26 cellular contexts compared by ENCODE assay signal in the genomic region with DNA sequence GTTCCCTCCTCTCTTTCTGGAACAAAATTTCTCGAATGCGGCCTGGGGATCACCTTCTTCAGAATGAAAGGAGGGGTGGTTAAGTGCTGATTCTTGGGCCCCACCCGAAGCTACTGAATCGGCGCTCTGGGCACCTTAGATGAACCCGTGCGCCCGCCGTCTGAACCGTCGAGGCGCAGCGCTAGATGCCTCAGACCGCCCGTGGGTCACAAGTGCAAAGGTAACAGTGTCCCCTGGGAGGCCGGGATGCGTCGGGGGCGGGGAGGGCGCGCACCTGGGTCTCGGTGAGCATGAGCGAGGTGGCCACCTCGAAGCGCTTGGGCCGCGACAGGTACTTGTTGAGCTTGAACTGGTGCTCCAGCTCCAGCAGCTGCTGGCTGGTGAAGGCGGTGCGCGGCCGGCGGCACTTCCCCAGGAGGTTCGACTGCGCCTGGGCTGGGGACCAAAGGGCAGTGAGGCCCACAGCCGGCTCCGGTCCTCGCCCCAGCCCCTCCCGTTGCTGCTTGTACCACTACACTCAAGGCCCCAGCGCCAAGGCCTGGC. TPM values are rescaled to one million over a fixed set of nuclear protein-coding genes. Genes with fewer than 3 reads are reported as not detected.
DNase-seq lines count a peak whose midpoint lies in the region; ATAC-seq and TF ChIP-seq lines count a peak whose summit lies in the region.
"Had no signal": no experiment of that assay in that cellular context is flagged by ENCODE, and none has a peak within 500 bp of the region (broad histone marks: within the 10 kb centered on the region; RNA-seq: fewer than 3 reads in every experiment).

No MANE protein-coding gene starts in this region.

- H2BK15ac ChIP-seq in H9 (ENCODE audit: low read depth, low read length) = no peak overlapping the region
- H2BK15ac ChIP-seq in neuronal stem cell (ENCODE audit: low read length) = no peak overlapping the region

- H2AFZ ChIP-seq in H9 (ENCODE audit: low read length) = no peak overlapping the region
- peak overlapping the region; percentile 81 for H2AFZ ChIP-seq in neuronal stem cell (ENCODE audit: low read length)
- H2AFZ ChIP-seq: GM23248 had no signal

- WGBS in H9 (ENCODE audit: extremely low coverage, insufficient read length, low lambda C conversion rate) = no CpG with 5 or more reads among the region's 39 CpGs
- 2 to 23% methylated on average over 12 to 39 of the region's 39 CpGs for WGBS in endodermal cell (ENCODE audit: insufficient coverage in 1 of 2, insufficient read length in 1 of 2), 2 experiments
- WGBS in neuronal stem cell (ENCODE audit: extremely low coverage in 2 of 2, insufficient read length in 2 of 2, insufficient replicate concordance in 1 of 2), 2 donors = no CpG with 5 or more reads among the region's 39 CpGs

- no peaks in the 10 kb centered on the region for H3K9me3 ChIP-seq in Caco-2
- H3K9me3 ChIP-seq in H9 (ENCODE audit: control insufficient read depth, low read depth, low read length) = no peaks in the 10 kb centered on the region
- no peaks in the 10 kb centered on the region for H3K9me3 ChIP-seq in endodermal cell (ENCODE audit: control insufficient read depth, low read length)
- no peaks in the 10 kb centered on the region for H3K9me3 ChIP-seq in neuronal stem cell (replicated peaks in 1 of 2; ENCODE audit: control insufficient read depth in 2 of 2, insufficient read depth in 1 of 2, low read depth in 1 of 2, low read length in 2 of 2)
- H3K9me3 ChIP-seq: heart left ventricle, lower lobe of right lung, right lobe of liver, thoracic aorta had no signal

- H2BK5ac ChIP-seq in H9 (ENCODE audit: insufficient read length, low read length) (no peak overlapping the region), neuronal stem cell (ENCODE audit: low read length) (peak overlapping the region; percentile 53)

- H3K27me3 ChIP-seq in Caco-2 (replicated peaks; ENCODE audit: control insufficient read depth, insufficient read depth, low read length) (no peaks in the 10 kb centered on the region), H9 (ENCODE audit: insufficient read depth, low read length) (peaks cover 86% of the 10 kb centered on the region), endodermal cell (ENCODE audit: control insufficient read depth, insufficient read depth, low read length, poor library complexity, severe bottlenecking) (peaks cover 89% of the 10 kb centered on the region), neuronal stem cell (ENCODE audit: control insufficient read depth in 3 of 3, insufficient read depth in 3 of 3, low read depth in 1 of 3, low read length in 3 of 3) (peaks cover 78 to 98% (median 93%) of the 10 kb centered on the region in 3 experiments)

- no peak overlapping the region for H3K4ac ChIP-seq in H9 (ENCODE audit: low read depth, low read length)
- no peak overlapping the region for H3K4ac ChIP-seq in neuronal stem cell (ENCODE audit: low read length)

- H3K14ac ChIP-seq in H9 (ENCODE audit: insufficient read depth, low read length) (no peak overlapping the region), neuronal stem cell (ENCODE audit: low read length) (no peak overlapping the region)

- H3K23ac ChIP-seq in H9 (ENCODE audit: insufficient read length, low read depth, low read length) (no peak overlapping the region), neuronal stem cell (ENCODE audit: low read depth, low read length, poor library complexity) (peak overlapping the region; percentile 44)

- no peaks in the 10 kb centered on the region for H3K79me1 ChIP-seq in H9 (ENCODE audit: insufficient read depth, low read depth, low read length, poor library complexity, severe bottlenecking)
- no peaks in the 10 kb centered on the region for H3K79me1 ChIP-seq in neuronal stem cell (ENCODE audit: low read depth, low read length)

- H4K20me1 ChIP-seq in H9 (ENCODE audit: control insufficient read depth, insufficient read depth, insufficient read length) = no peaks in the 10 kb centered on the region

- H3K36me3 ChIP-seq in Caco-2 (ENCODE audit: control insufficient read depth, insufficient read depth, low read length) (peaks cover 2% of the 10 kb centered on the region; the same call in 1 of the 2 replicates), endodermal cell (ENCODE audit: control insufficient read depth, insufficient read depth, low read length) (no peaks in the 10 kb centered on the region), neuronal stem cell (replicated peaks in 1 of 2; ENCODE audit: control insufficient read depth in 2 of 2, insufficient read depth in 2 of 2, low read length in 2 of 2) (no peaks in the 10 kb centered on the region)
- H3K36me3 ChIP-seq: heart left ventricle, lower lobe of right lung, right lobe of liver, thoracic aorta had no signal

- peaks cover 5% of the 10 kb centered on the region for H3K23me2 ChIP-seq in H9 (ENCODE audit: insufficient read length, low read depth, low read length, poor library complexity, severe bottlenecking)

- peaks cover 41% of the 10 kb centered on the region for H3K36me3 Mint-ChIP-seq in Caco-2 (ENCODE audit: insufficient read depth, unreplicated experiment)
- H3K36me3 Mint-ChIP-seq in H9 (ENCODE audit: insufficient read depth in 1 of 3, low read depth in 3 of 3) = no peaks in the 10 kb centered on the region; a peak in 1 of 7 replicates
- H3K36me3 Mint-ChIP-seq in endodermal cell (ENCODE audit: low read depth) = peaks cover 6% of the 10 kb centered on the region
- H3K36me3 Mint-ChIP-seq: activated naive CD8-positive, alpha-beta T cell treated with anti-CD3 and anti-CD28 coated beads for 36 hours had no signal

- H3K9me3 Mint-ChIP-seq in Caco-2 (ENCODE audit: unreplicated experiment) (no peaks in the 10 kb centered on the region), H9 (peaks cover 2 to 4% of the 10 kb centered on the region in 2 experiments; a peak in 1 of 5 replicates), endodermal cell (no peaks in the 10 kb centered on the region)
- H3K9me3 Mint-ChIP-seq: activated B cell treated with CpG ODN at 0.5 μM for 24 hours; activated naive CD8-positive, alpha-beta T cell treated with anti-CD3 and anti-CD28 coated beads for 36 hours; stimulated activated effector memory CD8-positive, alpha-beta T cell treated with anti-CD3 and anti-CD28 coated beads, Interleukin-12 subunit alpha, Interleukin-12 subunit beta, amount 100 ng/mL, for 72 hours had no signal

- no TSS peak for BruUV-seq in Caco-2 (replicated peaks; lab: Mats Ljungman, UMichigan)

- intact Hi-C loops in Caco-2 (cut with micrococcal nuclease; ENCODE audit: unreplicated experiment) = no loop called here

- no peak overlapping the region for H2BK20ac ChIP-seq in H9 (ENCODE audit: low read depth, low read length, poor library complexity, severe bottlenecking)

- H3K9ac ChIP-seq in H9 (ENCODE audit: extremely low read depth, insufficient read length, low read length) (no peak overlapping the region), endodermal cell (ENCODE audit: extremely low read depth, low read length, poor library complexity, severe bottlenecking) (no peak overlapping the region), neuronal stem cell (ENCODE audit: low read depth, low read length, poor library complexity) (peak overlapping the region; percentile 60)
- H3K9ac ChIP-seq: GM23248 had no signal

- H4K91ac ChIP-seq in H9 (ENCODE audit: insufficient read length, low read depth, low read length) (no peak overlapping the region), neuronal stem cell (ENCODE audit: low read depth, low read length, poor library complexity) (no peak overlapping the region)

- no peak for ATAC-seq in HG03108 (IDR thresholded peaks at IDR 0.05; ENCODE audit: unreplicated experiment)
- ATAC-seq: activated CD8-positive, alpha-beta T cell treated with anti-CD3 and anti-CD28 coated beads, Interleukin-2, amount 10 ng/mL, durations not matched to agents 7 days and 5 days; heart left ventricle; lower lobe of right lung; Panc1; right lobe of liver; stimulated activated effector memory CD8-positive, alpha-beta T cell treated with anti-CD3 and anti-CD28 coated beads, Interleukin-12 subunit alpha, Interleukin-12 subunit beta, amount 100 ng/mL, for 72 hours had no signal

- POLR2A ChIA-PET in Caco-2 (lab: Charles Lee) = no interaction called here

- H3K27ac Mint-ChIP-seq in Caco-2 (ENCODE audit: unreplicated experiment) (no peak overlapping the region), H9 (no peak overlapping the region), endodermal cell (no peak overlapping the region)
- H3K27ac Mint-ChIP-seq: activated B cell treated with CpG ODN at 0.5 μM for 24 hours; activated CD8-positive, alpha-beta T cell treated with anti-CD3 and anti-CD28 coated beads, Interleukin-2, amount 10 ng/mL, durations not matched to agents 7 days and 5 days; activated naive CD8-positive, alpha-beta T cell treated with anti-CD3 and anti-CD28 coated beads for 36 hours; stimulated activated effector memory CD8-positive, alpha-beta T cell treated with anti-CD3 and anti-CD28 coated beads, Interleukin-12 subunit alpha, Interleukin-12 subunit beta, amount 100 ng/mL, for 72 hours had no signal

- H3K4me2 ChIP-seq in H9 (ENCODE audit: insufficient read depth, insufficient read length, low read length) (no peak overlapping the region), neuronal stem cell (ENCODE audit: insufficient read depth, low read length, poor library complexity, severe bottlenecking) (no peak overlapping the region)

- no peak overlapping the region for H2AK5ac ChIP-seq in H9 (ENCODE audit: insufficient read length, low read length)
- H2AK5ac ChIP-seq in neuronal stem cell (ENCODE audit: low read depth, low read length) = no peak overlapping the region

- H2BK12ac ChIP-seq in H9 (ENCODE audit: insufficient read length, low read depth, low read length) = no peak overlapping the region
- peak overlapping the region; percentile 22 for H2BK12ac ChIP-seq in neuronal stem cell (ENCODE audit: low read length)

- no peak overlapping the region for H4K5ac ChIP-seq in H9 (ENCODE audit: insufficient read length, low read depth, low read length)

- DNase-seq in Caco-2 (no peak), H9 (peak; percentile 63), endodermal cell (peak; percentile 78), neuronal stem cell (ENCODE audit: low spot score) (no peak), superior temporal gyrus (ENCODE audit: extremely low spot score) (no peak), NCI-H1436 (lab: John Stamatoyannopoulos, UW) (no peak), germinal center (ENCODE audit: low spot score) (no peak)
- DNase-seq: activated B cell treated with CpG ODN at 0.5 μM for 24 hours; activated CD8-positive, alpha-beta T cell treated with anti-CD3 and anti-CD28 coated beads, Interleukin-2, amount 10 ng/mL, durations not matched to agents 7 days and 5 days; activated naive CD8-positive, alpha-beta T cell treated with anti-CD3 and anti-CD28 coated beads for 36 hours; DMS153; GF-D8; heart left ventricle; Kasumi-1; lower lobe of right lung; NCI-H1092; NK-92 treated with Interleukin-12 subunit alpha and Interleukin-12 subunit beta, amount 100 ng/mL, for 24 hours; T-helper 2 cell had no signal

- no peak overlapping the region for H3K4me3 ChIP-seq in Caco-2 (ENCODE audit: low read depth, low read length)
- H3K4me3 ChIP-seq in endodermal cell (ENCODE audit: low read length) = no peak overlapping the region
- H3K4me3 ChIP-seq in neuronal stem cell (ENCODE audit: low read length in 2 of 2) = no peak overlapping the region
- H3K4me3 ChIP-seq: GM23248, lower lobe of right lung, right lobe of liver, thoracic aorta had no signal

- no peak overlapping the region for H3T11ph ChIP-seq in H9 (ENCODE audit: low read length)

- H4K8ac ChIP-seq in H9 (replicated peaks; ENCODE audit: insufficient read length, low read depth, low read length) (no peak overlapping the region), neuronal stem cell (ENCODE audit: low read depth, low read length) (no peak overlapping the region)

- H3K4me1 ChIP-seq in Caco-2 (peaks cover 13% of the 10 kb centered on the region), H9 (ENCODE audit: insufficient read depth, low read length) (0 out of 2 replicates have a peak, but pooled peaks cover 4% of the 10 kb centered on the region), endodermal cell (ENCODE audit: control insufficient read depth, insufficient read depth, low read length) (peaks cover 9% of the 10 kb centered on the region), neuronal stem cell (ENCODE audit: control insufficient read depth in 2 of 2, insufficient read depth in 1 of 2, low read depth in 1 of 2, low read length in 2 of 2) (peaks cover 12 to 14% of the 10 kb centered on the region in 2 donors)

- H3K4me3 Mint-ChIP-seq in Caco-2 (ENCODE audit: unreplicated experiment) (peak overlapping the region; percentile 97), H9 (peak overlapping the region in 1 of 2 experiments; percentile 54; a peak in 1 of 5 replicates), endodermal cell (peak overlapping the region; percentile 75)
- H3K4me3 Mint-ChIP-seq: activated B cell treated with CpG ODN at 0.5 μM for 24 hours; activated CD8-positive, alpha-beta T cell treated with anti-CD3 and anti-CD28 coated beads, Interleukin-2, amount 10 ng/mL, durations not matched to agents 7 days and 5 days; activated naive CD8-positive, alpha-beta T cell treated with anti-CD3 and anti-CD28 coated beads for 36 hours; stimulated activated effector memory CD8-positive, alpha-beta T cell treated with anti-CD3 and anti-CD28 coated beads, Interleukin-12 subunit alpha, Interleukin-12 subunit beta, amount 100 ng/mL, for 72 hours had no signal

- no peaks in the 10 kb centered on the region for H3K79me2 ChIP-seq in H9 (ENCODE audit: insufficient read depth, low read length)

- CTCF ChIA-PET in Caco-2 (lab: Charles Lee) = interaction anchor here (0.7 kb wide), 1 partner anchor 21 kb away, joined by 4 read pairs; no protein-coding TSS in a partner anchor

- H3K4me1 Mint-ChIP-seq in Caco-2 (ENCODE audit: low read depth, unreplicated experiment) (peaks cover under 1% of the 10 kb centered on the region), H9 (peaks cover 5 to 14% of the 10 kb centered on the region in 2 experiments), endodermal cell (peaks cover 24% of the 10 kb centered on the region)

- no peak overlapping the region for H3K27ac ChIP-seq in H9 (ENCODE audit: insufficient read length, low read depth, low read length)
- no peak overlapping the region for H3K27ac ChIP-seq in endodermal cell (ENCODE audit: low read depth, low read length)
- no peak overlapping the region for H3K27ac ChIP-seq in neuronal stem cell (replicated peaks; ENCODE audit: low read length)
- H3K27ac ChIP-seq: GM23248, heart left ventricle, lower lobe of right lung, right lobe of liver, thoracic aorta had no signal

- no peak overlapping the region for H2BK120ac ChIP-seq in H9 (ENCODE audit: low read depth, low read length, poor library complexity, severe bottlenecking)
- no peak overlapping the region for H2BK120ac ChIP-seq in neuronal stem cell (ENCODE audit: low read depth, low read length)

- H3K56ac ChIP-seq in H9 (ENCODE audit: insufficient read length, low read depth, low read length) = no peak overlapping the region

- no peaks in the 10 kb centered on the region for H3K27me3 Mint-ChIP-seq in Caco-2 (ENCODE audit: insufficient read depth, unreplicated experiment)
- peaks cover 91% of the 10 kb centered on the region for H3K27me3 Mint-ChIP-seq in H9 (ENCODE audit: low read depth)
- peaks cover 85% of the 10 kb centered on the region for H3K27me3 Mint-ChIP-seq in endodermal cell (ENCODE audit: insufficient read depth)

- no peak for TF ChIP-seq CTCF in Caco-2 (IDR thresholded peaks at IDR 0.05; ENCODE audit: insufficient read depth in 1 of 2, low read depth in 1 of 2, low read length in 1 of 2, severe bottlenecking in 1 of 2, unreplicated experiment in 1 of 2)
- TF ChIP-seq CTCF in H9 (conservative IDR thresholded peaks at IDR 0.05) = no peak
- no peak for TF ChIP-seq CTCF in endodermal cell (conservative IDR thresholded peaks at IDR 0.05)

- no peak overlapping the region for H3K18ac ChIP-seq in H9 (ENCODE audit: insufficient read length, low read depth, low read length)
- peak overlapping the region; percentile 44 for H3K18ac ChIP-seq in neuronal stem cell (ENCODE audit: low read length)

RNA-seq across cellular contexts. Expression of a gene that starts 4.2 kb away (rescaled TPM):
- total RNA-seq in Caco-2 (2022) (34.0 and 36.5 TPM in 2 replicates), H9 (2021) (0.20 TPM in 1 of 2 replicates, not detected in the other), endodermal cell (10 to 100 TPM; 14.5 to 18.7 TPM)
- polyA plus RNA-seq in endodermal cell (2013, experiment 1 of 2) = 1.7 TPM
- 2.1 TPM for polyA plus RNA-seq in endodermal cell (2013, experiment 2 of 2)
- polyA plus RNA-seq in neuronal stem cell (2013, experiment 1 of 2) = not detected
- 0.04 TPM for polyA plus RNA-seq in neuronal stem cell (2013, experiment 2 of 2)
- total RNA-seq: activated B cell treated with CpG ODN at 0.5 μM for 24 hours; activated CD8-positive, alpha-beta T cell treated with anti-CD3 and anti-CD28 coated beads, Interleukin-2, amount 10 ng/mL, durations not matched to agents 7 days and 5 days; activated naive CD8-positive, alpha-beta T cell treated with anti-CD3 and anti-CD28 coated beads for 36 hours; GM23248; heart left ventricle; osteocyte; right lobe of liver; thoracic aorta had no signal
- polyA plus RNA-seq: AG04450, GM23248, heart left ventricle had no signal

RNA-seq across cellular contexts. Expression of a gene that starts 56.8 kb away (rescaled TPM):
- total RNA-seq in Caco-2 (2022) (37.7 and 38.5 TPM in 2 replicates), H9 (2021) (30.4 and 31.7 TPM in 2 replicates), endodermal cell (10 to 100 TPM; 22.8 to 27.0 TPM)
- 16.6 TPM for polyA plus RNA-seq in endodermal cell (2013, experiment 1 of 2)
- 16.3 TPM for polyA plus RNA-seq in endodermal cell (2013, experiment 2 of 2)
- 7.5 TPM for polyA plus RNA-seq in neuronal stem cell (2013, experiment 1 of 2)
- polyA plus RNA-seq in neuronal stem cell (2013, experiment 2 of 2) = 7.7 TPM

Comparison
In these comparisons a context has a peak if more than half of its experiments do, and no peak if none do; other contexts are left out.
1. DNase-seq: peak in H9 (single experiment) and endodermal cell (single experiment); none in Caco-2 (0 of 2), neuronal stem cell (single experiment), superior temporal gyrus (single experiment), NCI-H1436 (single experiment) and germinal center (single experiment).
2. RNA of a gene that starts 4.2 kb away (total RNA-seq): 34.0 to 36.5 TPM in Caco-2 and 14.5 to 18.7 TPM in endodermal cell; 0.20 TPM in H9; every median in the first group is over 10 times any median in the second.